ENCODE assay signal across 13 cellular contexts in the genomic region with DNA sequence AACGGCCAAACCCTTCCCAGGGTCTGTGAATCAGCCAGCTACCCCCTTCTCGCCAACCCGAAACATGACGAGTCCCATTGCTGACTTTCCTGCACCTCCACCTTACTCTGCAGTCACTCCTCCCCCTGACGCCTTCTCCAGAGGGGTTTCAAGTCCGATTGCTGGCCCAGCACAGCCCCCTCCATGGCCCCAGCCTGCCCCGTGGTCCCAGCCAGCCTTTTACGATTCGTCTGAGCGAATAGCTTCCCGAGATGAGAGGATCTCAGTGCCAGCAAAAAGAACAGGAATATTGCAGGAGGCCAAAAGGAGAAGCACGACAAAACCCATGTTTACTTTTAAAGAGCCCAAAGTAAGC.
"Had no signal": no experiment of that assay in that cellular context is flagged by ENCODE, and none has a peak within 500 bp of the region (broad histone marks: within the 10 kb centered on the region; RNA-seq: fewer than 3 reads in every experiment).

No MANE protein-coding gene starts in this region.

- H3K27me3 ChIP-seq: hepatocyte, upper lobe of right lung had no signal

- H3K36me3 ChIP-seq: upper lobe of right lung had no signal

- H3K9me3 ChIP-seq: upper lobe of right lung had no signal

- H3K4me3 ChIP-seq: hepatocyte, upper lobe of right lung had no signal

- H3K27ac ChIP-seq: hepatocyte, upper lobe of right lung, VCaP had no signal

- H3K4me2 ChIP-seq: hepatocyte had no signal

- H2AFZ ChIP-seq: hepatocyte had no signal

- H3K79me2 ChIP-seq: hepatocyte had no signal

- DNase-seq: activated CD4-positive, alpha-beta T cell treated with anti-CD3 and anti-CD28 coated beads for 36 hours; activated CD8-positive, alpha-beta memory T cell treated with anti-CD3 and anti-CD28 coated beads, Interleukin-2, amount 50 U/mL, for 4 hours; activated CD8-positive, alpha-beta T cell treated with anti-CD3 and anti-CD28 coated beads for 36 hours; activated gamma-delta T cell treated with Interleukin-2 at 50 U/mL for 16 hours; activated naive CD8-positive, alpha-beta T cell treated with anti-CD3 and anti-CD28 coated beads, Interleukin-2, amount 10 ng/mL, durations not matched to agents 7 days and 5 days; activated T-cell treated with anti-CD3 and anti-CD28 coated beads, Interleukin-2, amount 50 U/mL, for 72 hours; effector CD4-positive, alpha-beta T cell; kidney; retina; small intestine had no signal
